9 cellular contexts compared by ENCODE assay signal in genomic region chr17:79842656-79843474, GRCh38. TPM values are rescaled to one million over a fixed set of nuclear protein-coding genes. Genes with fewer than 3 reads are reported as not detected.
A peak's percentile ranks its signal among the peaks of the same experiment; 100 is the strongest.
DNase-seq lines count a peak whose midpoint lies in the region; ATAC-seq, FAIRE-seq and TF ChIP-seq lines count a peak whose summit lies in the region.
"Had no signal": no experiment of that assay in that cellular context is flagged by ENCODE, and none has a peak within 500 bp of the region (broad histone marks: within the 10 kb centered on the region; RNA-seq: fewer than 3 reads in every experiment).

No MANE protein-coding gene starts in this region.

- ATAC-seq in naive B cell (ENCODE audit: low read depth in 2 of 2) = no peak
- no peak for ATAC-seq in GM21390 (IDR thresholded peaks at IDR 0.05; ENCODE audit: unreplicated experiment)
- ATAC-seq: activated naive CD4-positive, alpha-beta T cell treated with anti-CD3 and anti-CD28 coated beads, Interleukin-2, amount 50 U/mL, for 72 hours had no signal

- H3K27me3 Mint-ChIP-seq in H9 (ENCODE audit: low read depth) (peaks cover 88% of the 10 kb centered on the region), naive B cell (peaks cover 25 to 49% (median 30%) of the 10 kb centered on the region in 3 donors)
- H3K27me3 Mint-ChIP-seq in activated naive CD8-positive, alpha-beta T cell = peaks cover 8% of the 10 kb centered on the region

- no peak overlapping the region for H3K56ac ChIP-seq in H9 (ENCODE audit: insufficient read length, low read depth, low read length)

- CTCF ChIA-PET in AG04450 (lab: Charles Lee) = no interaction called here
- CTCF ChIA-PET in RWPE1 (lab: Yijun Ruan, JAX) = interaction anchor here (0.7 to 3.0 kb wide), 7 partner anchors 7 to 797 kb away, joined by 3 to 12 read pairs (median 4); no protein-coding TSS in a partner anchor

- H3K27ac ChIP-seq in AG04450 (ENCODE audit: low read depth, low read length) (no peak overlapping the region), H9 (ENCODE audit: insufficient read length, low read depth, low read length) (no peak overlapping the region), RWPE1 (no peak overlapping the region)

- H3K79me2 ChIP-seq in H9 (ENCODE audit: insufficient read depth, low read length) = no peaks in the 10 kb centered on the region

- H3K4me2 ChIP-seq in H9 (ENCODE audit: insufficient read depth, insufficient read length, low read length) = peak overlapping the region; percentile 68

- peak overlapping the region in 1 of 2 experiments; percentile 31; a peak in 1 of 5 replicates for H3K4me3 Mint-ChIP-seq in H9
- peak overlapping the region; percentile 74 for H3K4me3 Mint-ChIP-seq in activated naive CD8-positive, alpha-beta T cell
- peak overlapping the region; percentile 48 to 97 (median 82) for H3K4me3 Mint-ChIP-seq in naive B cell

- WGBS in H9 (ENCODE audit: extremely low coverage, insufficient read length, low lambda C conversion rate) = no CpG with 5 or more reads among the region's 66 CpGs

- H2BK15ac ChIP-seq in H9 (ENCODE audit: low read depth, low read length) = no peak overlapping the region

- H4K5ac ChIP-seq in H9 (ENCODE audit: insufficient read length, low read depth, low read length) = no peak overlapping the region

- H2BK120ac ChIP-seq in H9 (ENCODE audit: low read depth, low read length, poor library complexity, severe bottlenecking) = no peak overlapping the region

- no peak overlapping the region for H3K14ac ChIP-seq in H9 (ENCODE audit: insufficient read depth, low read length)

- H2AFZ ChIP-seq in H9 (ENCODE audit: low read length) = no peak overlapping the region

- DNase-seq in AG04450 (ENCODE audit: low read depth, low spot score) = no peak
- no peak for DNase-seq in H9
- DNase-seq in naive B cell = peak; percentile 18
- DNase-seq in ureter (ENCODE audit: low spot score) = no peak
- DNase-seq in RCC 7860 (ENCODE audit: low spot score) = no peak
- DNase-seq in RWPE1 (ENCODE audit: low spot score) = no peak

- H3K4me3 ChIP-seq in AG04450 (ENCODE audit: low read depth, low read length) = peak overlapping the region; percentile 54; the same call in 1 of the 2 replicates

- H3K27me3 ChIP-seq in AG04450 (ENCODE audit: control insufficient read depth, insufficient read depth, low read length) (peaks cover 37% of the 10 kb centered on the region), H9 (ENCODE audit: insufficient read depth, low read length) (peaks cover 58% of the 10 kb centered on the region)

- FAIRE-seq in RCC 7860 (lab: Jason Lieb, UNC) = no peak

- H2BK12ac ChIP-seq in H9 (ENCODE audit: insufficient read length, low read depth, low read length) = no peak overlapping the region

- no peak overlapping the region for H4K8ac ChIP-seq in H9 (replicated peaks; ENCODE audit: insufficient read length, low read depth, low read length)

- H3K79me1 ChIP-seq in H9 (ENCODE audit: insufficient read depth, low read depth, low read length, poor library complexity, severe bottlenecking) = no peaks in the 10 kb centered on the region

- no peak overlapping the region for H2AK5ac ChIP-seq in H9 (ENCODE audit: insufficient read length, low read length)

- H3T11ph ChIP-seq in H9 (ENCODE audit: low read length) = no peak overlapping the region

- no peak overlapping the region for H3K9ac ChIP-seq in H9 (ENCODE audit: extremely low read depth, insufficient read length, low read length)

- H3K4me1 Mint-ChIP-seq in H9 (peaks cover 20 to 24% of the 10 kb centered on the region in 2 experiments), naive B cell (peaks cover 18 to 59% (median 31%) of the 10 kb centered on the region in 3 donors)
- peaks cover 24% of the 10 kb centered on the region for H3K4me1 Mint-ChIP-seq in activated naive CD8-positive, alpha-beta T cell (ENCODE audit: low read depth)

- H3K9me3 Mint-ChIP-seq in H9 (peaks cover 2 to 5% of the 10 kb centered on the region in 2 experiments; a peak in 1 of 5 replicates), naive B cell (peaks cover 0 to 2% (median 0%) of the 10 kb centered on the region in 7 donors)
- H3K9me3 Mint-ChIP-seq in activated naive CD8-positive, alpha-beta T cell (ENCODE audit: low read depth) = no peaks in the 10 kb centered on the region
- H3K9me3 Mint-ChIP-seq: activated naive CD4-positive, alpha-beta T cell treated with anti-CD3 and anti-CD28 coated beads, Interleukin-2, amount 50 U/mL, for 72 hours had no signal

- H3K18ac ChIP-seq in H9 (ENCODE audit: insufficient read length, low read depth, low read length) = no peak overlapping the region

- H3K4me1 ChIP-seq in H9 (ENCODE audit: insufficient read depth, low read length) = no peaks in the 10 kb centered on the region

- H4K20me1 ChIP-seq in H9 (ENCODE audit: control insufficient read depth, insufficient read depth, insufficient read length) = no peaks in the 10 kb centered on the region

- POLR2A ChIA-PET in AG04450 (lab: Yijun Ruan, JAX) = interaction anchor here (0.6 kb wide), 1 partner anchor 139 kb away, joined by 12 read pairs; no protein-coding TSS in a partner anchor
- POLR2A ChIA-PET in RWPE1 (lab: Yijun Ruan, JAX; ENCODE audit: low non-redundant PET) = no interaction called here

- H3K27ac Mint-ChIP-seq in H9 (no peak overlapping the region), naive B cell (peak overlapping the region in 3 of 6 donors; percentile 60 to 92 (median 66))
- H3K27ac Mint-ChIP-seq in activated naive CD8-positive, alpha-beta T cell = no peak overlapping the region
- H3K27ac Mint-ChIP-seq: activated naive CD4-positive, alpha-beta T cell treated with anti-CD3 and anti-CD28 coated beads, Interleukin-2, amount 50 U/mL, for 72 hours had no signal

- H3K4ac ChIP-seq in H9 (ENCODE audit: low read depth, low read length) = no peak overlapping the region

- H4K91ac ChIP-seq in H9 (ENCODE audit: insufficient read length, low read depth, low read length) = no peak overlapping the region

- 0 out of 2 replicates have a peak, but pooled peaks have one; percentile 5 for TF ChIP-seq CTCF in AG04450 (IDR thresholded peaks at IDR 0.05; ENCODE audit: low read depth, low read length)
- TF ChIP-seq CTCF in H9 (conservative IDR thresholded peaks at IDR 0.05) = peak; percentile 26; the same call in 1 of the 3 replicates
- TF ChIP-seq CTCF in RWPE1 (conservative IDR thresholded peaks at IDR 0.05; ENCODE audit: low read depth) = no peak

- H3K36me3 Mint-ChIP-seq in H9 (ENCODE audit: insufficient read depth in 1 of 3, low read depth in 3 of 3) = no peaks in the 10 kb centered on the region; a peak in 1 of 7 replicates
- H3K36me3 Mint-ChIP-seq in activated naive CD8-positive, alpha-beta T cell = no peaks in the 10 kb centered on the region
- no peaks in the 10 kb centered on the region for H3K36me3 Mint-ChIP-seq in naive B cell

- no peak overlapping the region for H2BK20ac ChIP-seq in H9 (ENCODE audit: low read depth, low read length, poor library complexity, severe bottlenecking)

- peaks cover 25% of the 10 kb centered on the region for H3K23me2 ChIP-seq in H9 (ENCODE audit: insufficient read length, low read depth, low read length, poor library complexity, severe bottlenecking)

- no peak overlapping the region for H3K23ac ChIP-seq in H9 (ENCODE audit: insufficient read length, low read depth, low read length)

- peaks cover 20% of the 10 kb centered on the region; the same call in 1 of the 2 replicates for H3K9me3 ChIP-seq in AG04450 (ENCODE audit: control insufficient read depth, insufficient read depth, low read length)
- H3K9me3 ChIP-seq in H9 (ENCODE audit: control insufficient read depth, low read depth, low read length) = no peaks in the 10 kb centered on the region

- H2BK5ac ChIP-seq in H9 (ENCODE audit: insufficient read length, low read length) = no peak overlapping the region

RNA-seq across cellular contexts. Expression of gene CBX4, which starts 3.6 kb away (rescaled TPM):
- polyA plus RNA-seq in AG04450 (2011; rRNA removed) = 6.6 and 7.6 TPM in 2 replicates
- polyA minus RNA-seq in AG04450 (2011; rRNA and poly(A)+ RNA removed) = 7.0 and 8.1 TPM in 2 replicates
- 5.1 and 6.2 TPM in 2 replicates for total RNA-seq in H9 (2021)
- 10 to 100 TPM in 2 of 6 donors, 1 to 10 TPM in 4; 3.3 to 17.1 (median 9.6) TPM for polyA plus RNA-seq in naive B cell (ENCODE audit: low read depth in 6 of 6)
- total RNA-seq in ureter = 36.7 TPM

RNA-seq across cellular contexts. Expression of gene CBX8, which starts 46.0 kb away (rescaled TPM):
- polyA plus RNA-seq in AG04450 (2011; rRNA removed) (0.37 and 1.5 TPM in 2 replicates), naive B cell (ENCODE audit: low read depth in 6 of 6) (1 to 10 TPM in 1 of 6 donors, under 1 TPM in 4, not detected in 1; 0.16 to 1.3 (median 0.58) TPM)
- 0.87 and 1.4 TPM in 2 replicates for polyA minus RNA-seq in AG04450 (2011; rRNA and poly(A)+ RNA removed)
- total RNA-seq in H9 (2021) (1.2 and 2.9 TPM in 2 replicates), ureter (6.5 TPM)
